Comparison of ENCODE assay signal across 8 cellular contexts in genomic region chr3:66378256-66378655, GRCh38.
DNase-seq lines count a peak whose midpoint lies in the region; ATAC-seq, FAIRE-seq and TF ChIP-seq lines count a peak whose summit lies in the region.

No MANE protein-coding gene starts in this region.

- no peaks in the 10 kb centered on the region for H3K9me3 Mint-ChIP-seq in GM23338
- H3K9me3 Mint-ChIP-seq in activated CD4-positive, alpha-beta T cell treated with anti-CD3 and anti-CD28 coated beads, Interleukin-2, amount 10 ng/mL, durations not matched to agents 7 days and 5 days, result no peaks in the 10 kb centered on the region

- intact Hi-C loops in esophagus squamous epithelium (cut with DNase I), result no loop called here

- 72% methylated on average over 5 of the region's 5 CpGs for WGBS in A549 (ENCODE audit: missing lambda C conversion rate)
- 73 to 86% methylated on average over 5 of the region's 5 CpGs for WGBS in esophagus squamous epithelium, 2 donors

- no peak overlapping the region for H3K27ac Mint-ChIP-seq in GM23338
- H3K27ac Mint-ChIP-seq in activated CD4-positive, alpha-beta T cell treated with anti-CD3 and anti-CD28 coated beads, Interleukin-2, amount 10 ng/mL, durations not matched to agents 7 days and 5 days, result peak overlapping the region; percentile 87

- H3K4me3 ChIP-seq in A549, result no peak overlapping the region
- no peak overlapping the region for H3K4me3 ChIP-seq in GM23338
- H3K4me3 ChIP-seq in esophagus squamous epithelium, result no peak overlapping the region

- no peak overlapping the region for H3K4me3 Mint-ChIP-seq in GM23338
- no peak overlapping the region for H3K4me3 Mint-ChIP-seq in activated CD4-positive, alpha-beta T cell treated with anti-CD3 and anti-CD28 coated beads, Interleukin-2, amount 10 ng/mL, durations not matched to agents 7 days and 5 days

- peak; percentile 25; the same call in 1 of the 3 replicates for TF ChIP-seq CTCF in A549 (IDR thresholded peaks at IDR 0.05)
- TF ChIP-seq CTCF in GM23338 (conservative IDR thresholded peaks at IDR 0.05; ENCODE audit: low read depth in 2 of 2), result peak; percentile 70 to 77
- peak in 4 of 6 experiments; percentile 16 to 41 (median 24) for TF ChIP-seq CTCF in esophagus squamous epithelium (IDR thresholded peaks at IDR 0.05)

- peaks cover 8% of the 10 kb centered on the region for H3K27me3 Mint-ChIP-seq in GM23338 (ENCODE audit: insufficient read depth, low read depth, poor library complexity)
- no peaks in the 10 kb centered on the region for H3K27me3 Mint-ChIP-seq in activated CD4-positive, alpha-beta T cell treated with anti-CD3 and anti-CD28 coated beads, Interleukin-2, amount 10 ng/mL, durations not matched to agents 7 days and 5 days

- DNase-seq in A549 (ENCODE audit: low read depth in 1 of 2, low spot score in 1 of 2) (peak; percentile 10 to 14), GM23338 (ENCODE audit: low spot score) (peak; percentile 86), esophagus squamous epithelium (lab: John Stamatoyannopoulos, UW) (no peak), cerebellar cortex (ENCODE audit: low spot score) (no peak), G401 (ENCODE audit: low spot score) (no peak)
- DNase-seq in activated CD4-positive, alpha-beta T cell treated with anti-CD3 and anti-CD28 coated beads, Interleukin-2, amount 10 ng/mL, durations not matched to agents 7 days and 5 days, result peak; percentile 22
- peak; percentile 40 for DNase-seq in stimulated activated CD4-positive, alpha-beta T cell treated with anti-CD3 and anti-CD28 coated beads, Interleukin-4, amount 100 ng/mL, for 24 hours

- H2AFZ ChIP-seq in GM23338, result no peak overlapping the region

- CTCF ChIA-PET in A549 (lab: Yijun Ruan, JAX), result interaction anchor here (0.8 to 1.6 kb wide), 6 partner anchors 12 to 101 kb away, joined by 3 to 5 read pairs (median 4); no protein-coding TSS in a partner anchor
- CTCF ChIA-PET in activated CD4-positive, alpha-beta T cell treated with anti-CD3 and anti-CD28 coated beads, Interleukin-2, amount 10 ng/mL, durations not matched to agents 7 days and 5 days (lab: Charles Lee), result interaction anchor here (0.6 to 1.5 kb wide), 5 partner anchors 14 to 189 kb away, joined by 3 to 5 read pairs (median 3); no protein-coding TSS in a partner anchor

- H3K9me3 ChIP-seq in A549, result no peaks in the 10 kb centered on the region
- H3K9me3 ChIP-seq in esophagus squamous epithelium, result no peaks in the 10 kb centered on the region

- in situ Hi-C loops in G401 (cut with HindIII; ENCODE audit: low sequenced_read_pairs), result no loop called here

- peaks cover 11% of the 10 kb centered on the region; the same call in 1 of the 2 replicates for H4K20me1 ChIP-seq in GM23338 (replicated peaks; ENCODE audit: insufficient read depth)

- peaks cover 34% of the 10 kb centered on the region for H3K36me3 ChIP-seq in GM23338 (ENCODE audit: insufficient read depth)
- peaks cover 27 to 92% (median 31%) of the 10 kb centered on the region in 3 donors for H3K36me3 ChIP-seq in esophagus squamous epithelium

- no peak for TF ChIP-seq EP300 in A549 (IDR thresholded peaks at IDR 0.05)

- peaks cover 7% of the 10 kb centered on the region for H3F3A ChIP-seq in GM23338 (replicated peaks; ENCODE audit: low read depth)

- no peaks in the 10 kb centered on the region for H3K79me2 ChIP-seq in GM23338 (replicated peaks; ENCODE audit: insufficient read depth)

- FAIRE-seq in A549 (lab: Jason Lieb, UNC), result no peak

- ATAC-seq in A549 (peak in 1 of 2 experiments; percentile 58; a peak in 2 of 6 replicates), GM23338 (peak; percentile 80), GM18511 (IDR thresholded peaks at IDR 0.05; ENCODE audit: unreplicated experiment) (no peak)

- no peak overlapping the region for H3K4me2 ChIP-seq in A549
- H3K4me2 ChIP-seq in GM23338, result no peak overlapping the region

- H3K36me3 Mint-ChIP-seq in GM23338 (ENCODE audit: low read depth), result peaks cover 84% of the 10 kb centered on the region
- H3K36me3 Mint-ChIP-seq in activated CD4-positive, alpha-beta T cell treated with anti-CD3 and anti-CD28 coated beads, Interleukin-2, amount 10 ng/mL, durations not matched to agents 7 days and 5 days (ENCODE audit: low read depth), result peaks cover 67% of the 10 kb centered on the region

- TF ChIP-seq RAD21 in A549 (conservative IDR thresholded peaks at IDR 0.05 in 1 of 2, IDR thresholded peaks at IDR 0.05 in 1 of 2), result no peak

- H3K4me1 Mint-ChIP-seq in GM23338, result peaks cover 9% of the 10 kb centered on the region
- peaks cover 14% of the 10 kb centered on the region for H3K4me1 Mint-ChIP-seq in activated CD4-positive, alpha-beta T cell treated with anti-CD3 and anti-CD28 coated beads, Interleukin-2, amount 10 ng/mL, durations not matched to agents 7 days and 5 days

- H3K4me1 ChIP-seq in A549 (peaks cover 11% of the 10 kb centered on the region), GM23338 (ENCODE audit: insufficient read depth) (no peaks in the 10 kb centered on the region), esophagus squamous epithelium (peaks cover 0 to 6% (median 0%) of the 10 kb centered on the region in 3 donors)

- no peaks in the 10 kb centered on the region for H3K9me2 ChIP-seq in GM23338 (ENCODE audit: insufficient read depth)

- H3K27ac ChIP-seq in A549 (no peak overlapping the region), GM23338 (ENCODE audit: low read depth) (0 out of 2 replicates have a peak overlapping the region, but pooled peaks have one; percentile 7), esophagus squamous epithelium (no peak overlapping the region)

- no peak for TF ChIP-seq POLR2A in A549 (IDR thresholded peaks at IDR 0.05; ENCODE audit: low read length)
- TF ChIP-seq POLR2A in esophagus squamous epithelium (IDR thresholded peaks at IDR 0.05), result no peak

- no peaks in the 10 kb centered on the region for H3K27me3 ChIP-seq in GM23338 (ENCODE audit: insufficient read depth)
- H3K27me3 ChIP-seq in esophagus squamous epithelium, result no peaks in the 10 kb centered on the region

- POLR2A ChIA-PET in A549 (lab: Yijun Ruan, JAX), result no interaction called here
- POLR2A ChIA-PET in activated CD4-positive, alpha-beta T cell treated with anti-CD3 and anti-CD28 coated beads, Interleukin-2, amount 10 ng/mL, durations not matched to agents 7 days and 5 days (lab: Charles Lee), result no interaction called here

TF ChIP-seq in A549, 52 proteins besides CTCF, POLR2A, EP300 and RAD21:
- no peak for TF ChIP-seq ZNF302 (CRISPR knock-in tag; IDR thresholded peaks at IDR 0.05)
- no peak for TF ChIP-seq HOXA7 (CRISPR knock-in tag; IDR thresholded peaks at IDR 0.05)
- TF ChIP-seq, protein P1, sequence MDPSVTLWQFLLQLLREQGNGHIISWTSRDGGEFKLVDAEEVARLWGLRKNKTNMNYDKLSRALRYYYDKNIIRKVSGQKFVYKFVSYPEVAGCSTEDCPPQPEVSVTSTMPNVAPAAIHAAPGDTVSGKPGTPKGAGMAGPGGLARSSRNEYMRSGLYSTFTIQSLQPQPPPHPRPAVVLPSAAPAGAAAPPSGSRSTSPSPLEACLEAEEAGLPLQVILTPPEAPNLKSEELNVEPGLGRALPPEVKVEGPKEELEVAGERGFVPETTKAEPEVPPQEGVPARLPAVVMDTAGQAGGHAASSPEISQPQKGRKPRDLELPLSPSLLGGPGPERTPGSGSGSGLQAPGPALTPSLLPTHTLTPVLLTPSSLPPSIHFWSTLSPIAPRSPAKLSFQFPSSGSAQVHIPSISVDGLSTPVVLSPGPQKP (IDR thresholded peaks at IDR 0.05; ENCODE audit: low read depth, low read length), result no peak
- no peak for TF ChIP-seq HEYL (CRISPR knock-in tag; IDR thresholded peaks at IDR 0.05)
- no peak for TF ChIP-seq JUNB (IDR thresholded peaks at IDR 0.05)
- no peak for TF ChIP-seq RFX5 (IDR thresholded peaks at IDR 0.05)
- no peak for TF ChIP-seq POLR2AphosphoS2 (conservative IDR thresholded peaks at IDR 0.05; ENCODE audit: low read length)

TF ChIP-seq in GM23338, 12 proteins besides CTCF, POLR2A, EP300 and RAD21 (continues in another document):
- TF ChIP-seq, protein P2, sequence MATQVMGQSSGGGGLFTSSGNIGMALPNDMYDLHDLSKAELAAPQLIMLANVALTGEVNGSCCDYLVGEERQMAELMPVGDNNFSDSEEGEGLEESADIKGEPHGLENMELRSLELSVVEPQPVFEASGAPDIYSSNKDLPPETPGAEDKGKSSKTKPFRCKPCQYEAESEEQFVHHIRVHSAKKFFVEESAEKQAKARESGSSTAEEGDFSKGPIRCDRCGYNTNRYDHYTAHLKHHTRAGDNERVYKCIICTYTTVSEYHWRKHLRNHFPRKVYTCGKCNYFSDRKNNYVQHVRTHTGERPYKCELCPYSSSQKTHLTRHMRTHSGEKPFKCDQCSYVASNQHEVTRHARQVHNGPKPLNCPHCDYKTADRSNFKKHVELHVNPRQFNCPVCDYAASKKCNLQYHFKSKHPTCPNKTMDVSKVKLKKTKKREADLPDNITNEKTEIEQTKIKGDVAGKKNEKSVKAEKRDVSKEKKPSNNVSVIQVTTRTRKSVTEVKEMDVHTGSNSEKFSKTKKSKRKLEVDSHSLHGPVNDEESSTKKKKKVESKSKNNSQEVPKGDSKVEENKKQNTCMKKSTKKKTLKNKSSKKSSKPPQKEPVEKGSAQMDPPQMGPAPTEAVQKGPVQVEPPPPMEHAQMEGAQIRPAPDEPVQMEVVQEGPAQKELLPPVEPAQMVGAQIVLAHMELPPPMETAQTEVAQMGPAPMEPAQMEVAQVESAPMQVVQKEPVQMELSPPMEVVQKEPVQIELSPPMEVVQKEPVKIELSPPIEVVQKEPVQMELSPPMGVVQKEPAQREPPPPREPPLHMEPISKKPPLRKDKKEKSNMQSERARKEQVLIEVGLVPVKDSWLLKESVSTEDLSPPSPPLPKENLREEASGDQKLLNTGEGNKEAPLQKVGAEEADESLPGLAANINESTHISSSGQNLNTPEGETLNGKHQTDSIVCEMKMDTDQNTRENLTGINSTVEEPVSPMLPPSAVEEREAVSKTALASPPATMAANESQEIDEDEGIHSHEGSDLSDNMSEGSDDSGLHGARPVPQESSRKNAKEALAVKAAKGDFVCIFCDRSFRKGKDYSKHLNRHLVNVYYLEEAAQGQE (IDR thresholded peaks at IDR 0.05; ENCODE audit: unreplicated experiment), result no peak
- TF ChIP-seq, protein P3, sequence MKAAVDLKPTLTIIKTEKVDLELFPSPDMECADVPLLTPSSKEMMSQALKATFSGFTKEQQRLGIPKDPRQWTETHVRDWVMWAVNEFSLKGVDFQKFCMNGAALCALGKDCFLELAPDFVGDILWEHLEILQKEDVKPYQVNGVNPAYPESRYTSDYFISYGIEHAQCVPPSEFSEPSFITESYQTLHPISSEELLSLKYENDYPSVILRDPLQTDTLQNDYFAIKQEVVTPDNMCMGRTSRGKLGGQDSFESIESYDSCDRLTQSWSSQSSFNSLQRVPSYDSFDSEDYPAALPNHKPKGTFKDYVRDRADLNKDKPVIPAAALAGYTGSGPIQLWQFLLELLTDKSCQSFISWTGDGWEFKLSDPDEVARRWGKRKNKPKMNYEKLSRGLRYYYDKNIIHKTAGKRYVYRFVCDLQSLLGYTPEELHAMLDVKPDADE (IDR thresholded peaks at IDR 0.05), result no peak
- TF ChIP-seq POLR2AphosphoS5 (IDR thresholded peaks at IDR 0.05; ENCODE audit: low read depth), result no peak
- TF ChIP-seq CREB1 (CRISPR knock-in tag; IDR thresholded peaks at IDR 0.05; ENCODE audit: low read depth), result no peak; the same call in 1 of the 2 replicates

Comparison
In these comparisons a context has a peak if more than half of its experiments do, and no peak if none do; other contexts are left out.
1. DNase-seq: peak in A549 (2 of 2), GM23338 (single experiment), activated CD4-positive, alpha-beta T cell treated with anti-CD3 and anti-CD28 coated beads, Interleukin-2, amount 10 ng/mL, durations not matched to agents 7 days and 5 days (single experiment) and stimulated activated CD4-positive, alpha-beta T cell treated with anti-CD3 and anti-CD28 coated beads, Interleukin-4, amount 100 ng/mL, for 24 hours (single experiment); none in esophagus squamous epithelium (single experiment), cerebellar cortex (single experiment) and G401 (single experiment).
2. Peak in every context shown above with its lines, with median percentiles within 50 percentile points of each other: CTCF ChIP-seq.